In genomic region chr1:53485478-53486394, GRCh38 we compare ENCODE assay signal across 8 cellular contexts. TPM values are rescaled to one million over a fixed set of nuclear protein-coding genes. Genes with fewer than 3 reads are reported as not detected.
DNase-seq lines count a peak whose midpoint lies in the region; ATAC-seq, FAIRE-seq and TF ChIP-seq lines count a peak whose summit lies in the region.

No MANE protein-coding gene starts in this region.

- H3K4me3 ChIP-seq in CD8-positive, alpha-beta T cell (ENCODE audit: low read depth, low read length) = no peak overlapping the region

- POLR2A ChIA-PET in CD8-positive, alpha-beta T cell (lab: Charles Lee) = no interaction called here
- POLR2A ChIA-PET in naive thymus-derived CD8-positive, alpha-beta T cell (lab: Charles Lee) = no interaction called here

- CTCF ChIA-PET in CD8-positive, alpha-beta T cell (lab: Charles Lee) = interaction anchor here (0.6 to 3.9 kb wide), 12 partner anchors 11 to 282 kb away, joined by 3 to 12 read pairs (median 3); no protein-coding TSS in a partner anchor

- no peaks in the 10 kb centered on the region for H3K9me3 Mint-ChIP-seq in CD8-positive, alpha-beta T cell
- no peaks in the 10 kb centered on the region for H3K9me3 Mint-ChIP-seq in naive thymus-derived CD8-positive, alpha-beta T cell
- H3K9me3 Mint-ChIP-seq in stimulated activated naive B cell treated with anti-CD40 and anti-IgM and Interleukin-4, amounts not matched to agents 10 μg/mL and 1 μg/mL and 100 μg/mL, for 72 hours = no peaks in the 10 kb centered on the region

- peaks cover 2% of the 10 kb centered on the region for H3K27me3 ChIP-seq in CD8-positive, alpha-beta T cell (ENCODE audit: insufficient read depth, low read length)

- FAIRE-seq in HTR-8/SVneo (lab: Jason Lieb, UNC) = no peak

- no peaks in the 10 kb centered on the region for H3K36me3 ChIP-seq in CD8-positive, alpha-beta T cell (ENCODE audit: insufficient read depth, low read length)

- no peaks in the 10 kb centered on the region for H3K4me1 ChIP-seq in CD8-positive, alpha-beta T cell (ENCODE audit: insufficient read depth, low read length)

- no peak overlapping the region for H3K27ac Mint-ChIP-seq in CD8-positive, alpha-beta T cell
- no peak overlapping the region for H3K27ac Mint-ChIP-seq in naive thymus-derived CD8-positive, alpha-beta T cell
- no peak overlapping the region for H3K27ac Mint-ChIP-seq in stimulated activated naive B cell treated with anti-CD40 and anti-IgM and Interleukin-4, amounts not matched to agents 10 μg/mL and 1 μg/mL and 100 μg/mL, for 72 hours

- peak; percentile 62 for TF ChIP-seq CTCF in CD8-positive, alpha-beta T cell (IDR thresholded peaks at IDR 0.05)

- H3K27ac ChIP-seq in CD8-positive, alpha-beta T cell (ENCODE audit: low read depth, low read length) = no peak overlapping the region
- H3K27ac ChIP-seq in epithelial cell of prostate = no peak overlapping the region

- H3K9me3 ChIP-seq in CD8-positive, alpha-beta T cell (ENCODE audit: low read length) = no peaks in the 10 kb centered on the region

- peaks cover 5% of the 10 kb centered on the region for H3K4me1 Mint-ChIP-seq in CD8-positive, alpha-beta T cell (ENCODE audit: low read depth)
- H3K4me1 Mint-ChIP-seq in naive thymus-derived CD8-positive, alpha-beta T cell = peaks cover 0 to 8% (median 2%) of the 10 kb centered on the region in 4 donors
- peaks cover 0 to 7% of the 10 kb centered on the region in 2 donors for H3K4me1 Mint-ChIP-seq in stimulated activated naive B cell treated with anti-CD40 and anti-IgM and Interleukin-4, amounts not matched to agents 10 μg/mL and 1 μg/mL and 100 μg/mL, for 72 hours

- peak; percentile 44 for ATAC-seq in CD8-positive, alpha-beta T cell
- peak; percentile 47 to 64 for ATAC-seq in naive thymus-derived CD8-positive, alpha-beta T cell
- ATAC-seq in stimulated activated naive B cell treated with anti-CD40 and anti-IgM and Interleukin-4, amounts not matched to agents 10 μg/mL and 1 μg/mL and 100 μg/mL, for 72 hours (replicated peaks) = peak; percentile 85 to 90
- ATAC-seq in HG03135 (IDR thresholded peaks at IDR 0.05; ENCODE audit: unreplicated experiment) = no peak

- H3K36me3 Mint-ChIP-seq in CD8-positive, alpha-beta T cell = no peaks in the 10 kb centered on the region
- H3K36me3 Mint-ChIP-seq in naive thymus-derived CD8-positive, alpha-beta T cell = no peaks in the 10 kb centered on the region
- no peaks in the 10 kb centered on the region for H3K36me3 Mint-ChIP-seq in stimulated activated naive B cell treated with anti-CD40 and anti-IgM and Interleukin-4, amounts not matched to agents 10 μg/mL and 1 μg/mL and 100 μg/mL, for 72 hours

- intact Hi-C loops in CD8-positive, alpha-beta T cell (cut with DNase I, micrococcal nuclease) = loop anchor here (1.0 to 10.0 kb wide), 5 partner anchors 197 to 1322 kb away; a partner anchor contains a TSS

- H3K4me3 Mint-ChIP-seq in CD8-positive, alpha-beta T cell = no peak overlapping the region
- H3K4me3 Mint-ChIP-seq in naive thymus-derived CD8-positive, alpha-beta T cell = no peak overlapping the region
- no peak overlapping the region for H3K4me3 Mint-ChIP-seq in stimulated activated naive B cell treated with anti-CD40 and anti-IgM and Interleukin-4, amounts not matched to agents 10 μg/mL and 1 μg/mL and 100 μg/mL, for 72 hours

- DNase-seq in CD8-positive, alpha-beta T cell = peak; percentile 38 to 79 (median 59)
- peak; percentile 80 for DNase-seq in HTR-8/SVneo (ENCODE audit: insufficient read length, low spot score)
- DNase-seq in NOMO-1 treated with dmso at 0.1 percent for 144 hours (lab: John Stamatoyannopoulos, UW; ENCODE audit: unreplicated experiment) = peak; percentile 54
- peak; percentile 91 for DNase-seq in activated CD8-positive, alpha-beta memory T cell treated with anti-CD3 and anti-CD28 coated beads, Interleukin-2, amount 50 U/mL, for 48 hours
- peak; percentile 14 for DNase-seq in epithelial cell of prostate (ENCODE audit: low read depth, low spot score)
- peak in 9 of 10 donors; percentile 30 to 74 (median 46) for DNase-seq in naive thymus-derived CD8-positive, alpha-beta T cell
- DNase-seq in stimulated activated naive B cell treated with anti-CD40 and anti-IgM and Interleukin-4, amounts not matched to agents 10 μg/mL and 1 μg/mL and 100 μg/mL, for 72 hours = peak; percentile 33

- peaks cover 21% of the 10 kb centered on the region for H3K27me3 Mint-ChIP-seq in CD8-positive, alpha-beta T cell (ENCODE audit: low read depth)
- peaks cover 10 to 65% (median 28%) of the 10 kb centered on the region in 5 donors for H3K27me3 Mint-ChIP-seq in naive thymus-derived CD8-positive, alpha-beta T cell
- peaks cover 35 to 51% of the 10 kb centered on the region in 2 donors for H3K27me3 Mint-ChIP-seq in stimulated activated naive B cell treated with anti-CD40 and anti-IgM and Interleukin-4, amounts not matched to agents 10 μg/mL and 1 μg/mL and 100 μg/mL, for 72 hours

RNA-seq across cellular contexts. Expression of gene DMRTB1, which starts 26.5 kb away (rescaled TPM):
- total RNA-seq in CD8-positive, alpha-beta T cell = not detected
- total RNA-seq in naive thymus-derived CD8-positive, alpha-beta T cell = not detected
- not detected for polyA plus RNA-seq in naive thymus-derived CD8-positive, alpha-beta T cell

Comparison
In these comparisons a context has a peak if more than half of its experiments do, and no peak if none do; other contexts are left out.
1. DNase-seq: peak in every context shown above with its lines; median percentile 91 in activated CD8-positive, alpha-beta memory T cell treated with anti-CD3 and anti-CD28 coated beads, Interleukin-2, amount 50 U/mL, for 48 hours; 80 in HTR-8/SVneo; 59 in CD8-positive, alpha-beta T cell; 54 in NOMO-1 treated with dmso at 0.1 percent for 144 hours; 46 in naive thymus-derived CD8-positive, alpha-beta T cell; 33 in stimulated activated naive B cell treated with anti-CD40 and anti-IgM and Interleukin-4, amounts not matched to agents 10 μg/mL and 1 μg/mL and 100 μg/mL, for 72 hours; 14 in epithelial cell of prostate.